7 cellular contexts compared by ENCODE assay signal in genomic region chr6:106559659-106560058, GRCh38.
A peak's percentile ranks its signal among the peaks of the same experiment; 100 is the strongest.
DNase-seq lines count a peak whose midpoint lies in the region; ATAC-seq and TF ChIP-seq lines count a peak whose summit lies in the region.
"Not testable (repeated sequence)": the region's sequence is repeated elsewhere in the genome, so short reads cannot be mapped to it uniquely, and the experiment has no call there.

No MANE protein-coding gene starts in this region.

- H3K27me3 Mint-ChIP-seq in T-helper 17 cell; activated T-helper 17 cell treated with anti-CD3 and anti-CD28 coated beads, Interleukin-2, amount 50 U/mL, for 72 hours; MCF 10A (ENCODE audit: insufficient read depth, unreplicated experiment); dendritic cell treated with granulocyte-macrophage colony-stimulating factor and Interleukin-4, amounts not matched to agents 40 ng/mL and 50 ng/mL, for 4 days: not testable (repeated sequence)

- intact Hi-C loops in HCT116 (cut with micrococcal nuclease); dendritic cell treated with granulocyte-macrophage colony-stimulating factor and Interleukin-4, amounts not matched to agents 40 ng/mL and 50 ng/mL, for 4 days (cut with micrococcal nuclease): not testable (repeated sequence)
- intact Hi-C loops in MCF 10A (cut with micrococcal nuclease) = loop anchor here (10.0 kb wide), 1 partner anchor 125 kb away; no protein-coding TSS in a partner anchor

- not testable (repeated sequence) for TF ChIP-seq CTCF in HCT116 (IDR thresholded peaks at IDR 0.05 in 2 of 3, conservative IDR thresholded peaks at IDR 0.05 in 1 of 3; ENCODE audit: borderline replicate concordance in 1 of 3, insufficient read depth in 1 of 3, low read depth in 2 of 3, low read length in 2 of 3); MCF 10A (IDR thresholded peaks at IDR 0.05; ENCODE audit: unreplicated experiment)

- H3K4me3 ChIP-seq in HCT116 (replicated peaks in 1 of 2; ENCODE audit: low read depth in 1 of 2, low read length in 2 of 2) = not testable (repeated sequence)

- H3K79me2 ChIP-seq in HCT116 (ENCODE audit: insufficient read depth, low read length) = not testable (repeated sequence)

- CTCF ChIA-PET in HCT116 (lab: Charles Lee) = not testable (repeated sequence)
- CTCF ChIA-PET in MCF 10A (lab: Yijun Ruan, JAX) = interaction anchor here (0.7 to 21.3 kb wide), 7 partner anchors 9 to 366 kb away, joined by 3 to 404 read pairs (median 3); no protein-coding TSS in a partner anchor

- H3K27me3 ChIP-seq in HCT116 (ENCODE audit: insufficient read depth, low read length) = not testable (repeated sequence)

- not testable (repeated sequence) for H3K27ac ChIP-seq in HCT116 (ENCODE audit: low read depth, low read length)

- H3K9me3 ChIP-seq in HCT116 (ENCODE audit: control insufficient read depth in 1 of 2, insufficient read depth in 1 of 2, low read depth in 1 of 2, low read length in 2 of 2); T-helper 17 cell (ENCODE audit: control insufficient read depth, low read length, poor library complexity, severe bottlenecking): not testable (repeated sequence)

- H3K4me2 ChIP-seq in HCT116 (ENCODE audit: low read length) = peak overlapping the region; percentile 33; the same call in 1 of the 2 replicates

- H3K27ac Mint-ChIP-seq in T-helper 17 cell (peak overlapping the region; percentile 84), MCF 10A (ENCODE audit: low read depth, unreplicated experiment) (peak overlapping the region; percentile 19)
- not testable (repeated sequence) for H3K27ac Mint-ChIP-seq in activated T-helper 17 cell treated with anti-CD3 and anti-CD28 coated beads, Interleukin-2, amount 50 U/mL, for 72 hours
- H3K27ac Mint-ChIP-seq in dendritic cell treated with granulocyte-macrophage colony-stimulating factor and Interleukin-4, amounts not matched to agents 40 ng/mL and 50 ng/mL, for 4 days = peak overlapping the region; percentile 53

- BruUV-seq in HCT116 (replicated peaks; lab: Mats Ljungman, UMichigan); MCF 10A (replicated peaks; lab: Mats Ljungman, UMichigan): not testable (repeated sequence)

- H3K9ac ChIP-seq in HCT116 (ENCODE audit: low read length) = not testable (repeated sequence)

- TF ChIP-seq POLR2A in HCT116 (IDR thresholded peaks at IDR 0.05; ENCODE audit: borderline replicate concordance, extremely low read depth, insufficient read depth, insufficient read length) = not testable (repeated sequence)

- POLR2A ChIA-PET in HCT116 (lab: Charles Lee) = not testable (repeated sequence)
- POLR2A ChIA-PET in MCF 10A (lab: Yijun Ruan, JAX) = interaction anchor here (0.6 to 9.1 kb wide), 7 partner anchors 12 to 556 kb away, joined by 3 to 80 read pairs (median 4); partner anchors contain the start of gene ATG5

- H3K4me1 Mint-ChIP-seq in T-helper 17 cell = not testable (repeated sequence)
- H3K4me1 Mint-ChIP-seq in activated T-helper 17 cell treated with anti-CD3 and anti-CD28 coated beads, Interleukin-2, amount 50 U/mL, for 72 hours = peaks cover 11% of the 10 kb centered on the region
- H3K4me1 Mint-ChIP-seq in MCF 10A (ENCODE audit: insufficient read depth, unreplicated experiment) = peaks cover 26% of the 10 kb centered on the region
- H3K4me1 Mint-ChIP-seq in dendritic cell treated with granulocyte-macrophage colony-stimulating factor and Interleukin-4, amounts not matched to agents 40 ng/mL and 50 ng/mL, for 4 days (ENCODE audit: low read depth) = peaks cover 38% of the 10 kb centered on the region

- not testable (repeated sequence) for DNase-seq in HCT116 (ENCODE audit: low read depth, low spot score); T-helper 17 cell
- peak; percentile 13 for DNase-seq in activated CD4-positive, alpha-beta T cell treated with anti-CD3 and anti-CD28 coated beads for 48 hours
- DNase-seq in MCF 10A (ENCODE audit: unreplicated experiment) = peak; percentile 60

- H3K36me3 ChIP-seq in HCT116 (ENCODE audit: control insufficient read depth in 1 of 2, insufficient read depth in 2 of 2, low read length in 2 of 2) = not testable (repeated sequence)

- TF ChIP-seq RAD21 in HCT116 (IDR thresholded peaks at IDR 0.05; ENCODE audit: low read depth) = not testable (repeated sequence)

- peaks cover 35 to 36% of the 10 kb centered on the region in 2 experiments for H3K4me1 ChIP-seq in HCT116 (ENCODE audit: control insufficient read depth in 1 of 2, insufficient read depth in 2 of 2, low read length in 2 of 2)

- not testable (repeated sequence) for H3K36me3 Mint-ChIP-seq in T-helper 17 cell (ENCODE audit: low read depth)
- peaks cover 100% of the 10 kb centered on the region for H3K36me3 Mint-ChIP-seq in activated T-helper 17 cell treated with anti-CD3 and anti-CD28 coated beads, Interleukin-2, amount 50 U/mL, for 72 hours (ENCODE audit: low read depth)
- peaks cover 71% of the 10 kb centered on the region for H3K36me3 Mint-ChIP-seq in MCF 10A (ENCODE audit: insufficient read depth, unreplicated experiment)
- H3K36me3 Mint-ChIP-seq in dendritic cell treated with granulocyte-macrophage colony-stimulating factor and Interleukin-4, amounts not matched to agents 40 ng/mL and 50 ng/mL, for 4 days (ENCODE audit: low read depth) = peaks cover 86% of the 10 kb centered on the region

- RAD21 ChIA-PET in HCT116 (lab: Charles Lee; ENCODE audit: low non-redundant PET in 1 of 2, low total read pairs in 2 of 2, uncharacterized antibody in 2 of 2, unreplicated experiment in 2 of 2) = not testable (repeated sequence)

- H2AFZ ChIP-seq in HCT116 (ENCODE audit: low read depth, low read length, poor library complexity, severe bottlenecking) = not testable (repeated sequence)

- ATAC-seq in HCT116 (peak; percentile 24; the same call in 1 of the 2 replicates), esophagus mucosa (peak; percentile 17)
- not testable (repeated sequence) for ATAC-seq in T-helper 17 cell
- ATAC-seq in activated T-helper 17 cell treated with anti-CD3 and anti-CD28 coated beads, Interleukin-2, amount 50 U/mL, for 72 hours (replicated peaks) = peak; percentile 42

- not testable (repeated sequence) for H3K9me3 Mint-ChIP-seq in activated T-helper 17 cell treated with anti-CD3 and anti-CD28 coated beads, Interleukin-2, amount 50 U/mL, for 72 hours; MCF 10A (ENCODE audit: unreplicated experiment); dendritic cell treated with granulocyte-macrophage colony-stimulating factor and Interleukin-4, amounts not matched to agents 40 ng/mL and 50 ng/mL, for 4 days

- not testable (repeated sequence) for H3K9me2 ChIP-seq in HCT116 (ENCODE audit: insufficient read depth)

- H4K20me1 ChIP-seq in HCT116 (ENCODE audit: insufficient read depth) = not testable (repeated sequence)

- H3K4me3 Mint-ChIP-seq in T-helper 17 cell; activated T-helper 17 cell treated with anti-CD3 and anti-CD28 coated beads, Interleukin-2, amount 50 U/mL, for 72 hours; MCF 10A (ENCODE audit: unreplicated experiment); dendritic cell treated with granulocyte-macrophage colony-stimulating factor and Interleukin-4, amounts not matched to agents 40 ng/mL and 50 ng/mL, for 4 days: not testable (repeated sequence)
